Comparison of ENCODE assay signal across 8 cellular contexts in the genomic region with DNA sequence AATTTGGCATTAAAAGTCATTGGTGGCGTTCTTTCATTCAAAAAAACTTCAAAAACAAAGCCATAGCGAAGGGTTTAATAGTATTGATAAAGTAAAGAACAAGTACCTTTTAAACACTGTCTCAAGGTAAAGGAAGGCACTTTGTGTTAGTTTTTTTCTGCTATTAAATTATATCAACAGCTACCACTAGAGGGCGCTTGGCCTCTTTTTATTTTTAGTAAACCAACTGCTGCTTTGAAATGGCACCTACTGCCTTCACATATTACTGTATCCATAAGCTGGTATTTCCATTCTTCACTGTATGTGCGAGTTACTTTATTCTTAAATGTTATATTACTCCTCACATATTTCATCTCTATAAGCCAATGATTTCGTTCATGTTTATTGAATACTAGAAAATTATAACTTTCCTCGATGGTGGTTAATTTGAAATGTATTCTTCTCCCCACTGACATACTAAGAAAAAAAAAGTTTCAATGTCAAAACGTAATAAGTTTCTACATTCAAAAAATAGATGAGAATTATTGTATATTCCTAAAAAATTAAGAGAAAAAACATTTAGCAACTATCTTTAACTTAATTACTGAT.
DNase-seq lines count a peak whose midpoint lies in the region; ATAC-seq and TF ChIP-seq lines count a peak whose summit lies in the region.

No MANE protein-coding gene starts in this region.

- no peak for ATAC-seq in GM21528 (IDR thresholded peaks at IDR 0.05; ENCODE audit: low FRiP score, unreplicated experiment)

- H3K9me3 ChIP-seq in breast epithelium, result no peaks in the 10 kb centered on the region

- H3K27me3 ChIP-seq in breast epithelium, result no peaks in the 10 kb centered on the region

- CTCF ChIA-PET in HEK293T (lab: Yijun Ruan, JAX), result interaction anchor here (0.6 to 3.4 kb wide), 8 partner anchors 14 to 538 kb away, joined by 3 to 24 read pairs (median 4); no protein-coding TSS in a partner anchor

- H3K36me3 ChIP-seq in breast epithelium, result no peaks in the 10 kb centered on the region

- intact Hi-C loops in breast epithelium (cut with DNase I; ENCODE audit: low total_unique reads), result no loop called here

- peak; percentile 75 to 80 (median 78) for TF ChIP-seq CTCF in breast epithelium (IDR thresholded peaks at IDR 0.05)

- H3K4me1 ChIP-seq in breast epithelium, result no peaks in the 10 kb centered on the region

- POLR2A ChIA-PET in HEK293T (lab: Yijun Ruan, JAX), result interaction anchor here (1.3 kb wide), 1 partner anchor 125 kb away, joined by 4 read pairs; no protein-coding TSS in a partner anchor

- no peak overlapping the region for H3K4me3 ChIP-seq in breast epithelium

- DNase-seq in GDM1 (lab: John Stamatoyannopoulos, UW) (peak; percentile 16), HEK293T (ENCODE audit: extremely low spot score) (peak; percentile 62), NCI-H1436 treated with DMSO at 0.1 percent for 48 hours (lab: John Stamatoyannopoulos, UW) (peak; percentile 68), T follicular helper cell (ENCODE audit: low read depth) (peak; percentile 20), breast epithelium (ENCODE audit: low spot score in 2 of 2) (no peak), kidney glomerular epithelial cell (lab: John Stamatoyannopoulos, UW) (peak; percentile 49)
- DNase-seq in stimulated activated CD4-positive, alpha-beta T cell treated with anti-CD3 and anti-CD28 coated beads, TNF-alpha, amount 100 ng/mL, for 24 hours (ENCODE audit: low read depth in 3 of 3), result peak; percentile 4 to 34 (median 5)

- no peak overlapping the region for H3K27ac ChIP-seq in breast epithelium

- TF ChIP-seq POLR2A in breast epithelium (IDR thresholded peaks at IDR 0.05), result no peak

TF ChIP-seq in HEK293T, 16 proteins besides CTCF, POLR2A, EP300 and RAD21:
- TF ChIP-seq ZNF384 (IDR thresholded peaks at IDR 0.05) (peak; percentile 39; the same call in 1 of the 2 replicates), NFRKB (IDR thresholded peaks at IDR 0.05) (no peak), SP1 (IDR thresholded peaks at IDR 0.05) (no peak), L3MBTL2 (conservative IDR thresholded peaks at IDR 0.05) (no peak)
TF ChIP-seq in HEK293T: peak in this region for 1.

Comparison
In these comparisons a context has a peak if more than half of its experiments do, and no peak if none do; other contexts are left out.
1. DNase-seq: peak in GDM1 (single experiment), HEK293T (single experiment), NCI-H1436 treated with DMSO at 0.1 percent for 48 hours (single experiment), T follicular helper cell (single experiment), kidney glomerular epithelial cell (single experiment) and stimulated activated CD4-positive, alpha-beta T cell treated with anti-CD3 and anti-CD28 coated beads, TNF-alpha, amount 100 ng/mL, for 24 hours (3 of 3); none in breast epithelium (0 of 2).